ENCODE assay signal across 8 cellular contexts in genomic region chr1:85464497-85465098, GRCh38. TPM values are rescaled to one million over a fixed set of nuclear protein-coding genes. Genes with fewer than 3 reads are reported as not detected.
DNase-seq lines count a peak whose midpoint lies in the region; ATAC-seq, FAIRE-seq and TF ChIP-seq lines count a peak whose summit lies in the region.

No MANE protein-coding gene starts in this region.

- BruUV-seq in Calu3 (replicated peaks; lab: Mats Ljungman, UMichigan), result no TSS peak

- peak overlapping the region; percentile 92 for H3K9ac ChIP-seq in skeletal muscle satellite cell (ENCODE audit: low read depth, low read length)

- H3K27ac Mint-ChIP-seq in Calu3 (ENCODE audit: unreplicated experiment), result peak overlapping the region; percentile 74

- H3K4me1 ChIP-seq in RWPE2 (ENCODE audit: insufficient read depth, poor library complexity, severe bottlenecking), result peaks cover 8% of the 10 kb centered on the region
- peaks cover 32% of the 10 kb centered on the region for H3K4me1 ChIP-seq in skeletal muscle satellite cell (ENCODE audit: control insufficient read depth, insufficient read depth, low read length)

- ATAC-seq in GM19463 (IDR thresholded peaks at IDR 0.05; ENCODE audit: unreplicated experiment), result peak; percentile 61
- peak; percentile 69 for ATAC-seq in RWPE2 (ENCODE audit: low read depth)

- peaks cover 3% of the 10 kb centered on the region for H3K9me3 Mint-ChIP-seq in Calu3 (ENCODE audit: low read depth, unreplicated experiment)

- H3K36me3 Mint-ChIP-seq in Calu3 (ENCODE audit: insufficient read depth, unreplicated experiment), result peaks cover 59% of the 10 kb centered on the region

- peak; percentile 90 for FAIRE-seq in HTR-8/SVneo (lab: Jason Lieb, UNC)

- CTCF ChIA-PET in Calu3 (lab: Charles Lee), result interaction anchor here (0.6 to 1.3 kb wide), 2 partner anchors 121 to 1419 kb away, joined by 3 to 7 read pairs; no protein-coding TSS in a partner anchor

- DNase-seq in Calu3, result peak; percentile 86
- DNase-seq in HTR-8/SVneo (ENCODE audit: insufficient read length, low spot score), result peak; percentile 45
- DNase-seq in RWPE2 (ENCODE audit: low spot score), result peak; percentile 72
- DNase-seq in caudate nucleus (lab: John Stamatoyannopoulos, UW), result peak in 38 of 61 donors; percentile 9 to 73 (median 46)
- peak; percentile 76 for DNase-seq in iris pigment epithelial cell (ENCODE audit: low read depth)
- no peak for DNase-seq in NCI-H1048 (lab: John Stamatoyannopoulos, UW)

- no peaks in the 10 kb centered on the region for H3K36me3 ChIP-seq in RWPE2 (ENCODE audit: low read depth)
- peaks cover 3% of the 10 kb centered on the region for H3K36me3 ChIP-seq in skeletal muscle satellite cell (ENCODE audit: insufficient read depth, low read length)

- no peaks in the 10 kb centered on the region for H3K27me3 Mint-ChIP-seq in Calu3 (ENCODE audit: unreplicated experiment)

- peak overlapping the region; percentile 79 for H3K4me3 Mint-ChIP-seq in Calu3 (ENCODE audit: low read depth, unreplicated experiment)

- peak overlapping the region; percentile 50 for H3K27ac ChIP-seq in RWPE2 (ENCODE audit: poor library complexity, severe bottlenecking)
- peak overlapping the region; percentile 73 for H3K27ac ChIP-seq in caudate nucleus (ENCODE audit: low read depth, low read length)

- no peaks in the 10 kb centered on the region for H3K27me3 ChIP-seq in RWPE2 (ENCODE audit: insufficient read depth, poor library complexity, severe bottlenecking)
- H3K27me3 ChIP-seq in skeletal muscle satellite cell (ENCODE audit: control insufficient read depth, insufficient read depth, low read length), result no peaks in the 10 kb centered on the region

- H3K4me1 Mint-ChIP-seq in Calu3 (ENCODE audit: low read depth, unreplicated experiment), result peaks cover 34% of the 10 kb centered on the region

- TF ChIP-seq CTCF in Calu3 (IDR thresholded peaks at IDR 0.05; ENCODE audit: unreplicated experiment), result no peak
- no peak for TF ChIP-seq CTCF in RWPE2 (IDR thresholded peaks at IDR 0.05; ENCODE audit: poor library complexity, severe bottlenecking)

- peak overlapping the region; percentile 90 for H3K4me2 ChIP-seq in skeletal muscle satellite cell (ENCODE audit: low read length)

- intact Hi-C loops in Calu3 (cut with micrococcal nuclease; ENCODE audit: unreplicated experiment), result loop anchor here (5.0 kb wide), 4 partner anchors 118 to 157 kb away; partner anchors contain the start of gene CCN1

- no peaks in the 10 kb centered on the region for H3K9me3 ChIP-seq in RWPE2 (ENCODE audit: severe bottlenecking)
- no peaks in the 10 kb centered on the region for H3K9me3 ChIP-seq in skeletal muscle satellite cell (replicated peaks; ENCODE audit: low read length)

- peak overlapping the region; percentile 69 for H3K4me3 ChIP-seq in RWPE2 (ENCODE audit: severe bottlenecking)
- H3K4me3 ChIP-seq in skeletal muscle satellite cell (ENCODE audit: low read length), result peak overlapping the region; percentile 79

RNA-seq across cellular contexts. Expression of gene DDAH1, which starts 0.4 kb away (rescaled TPM):
- 84.1 and 98.7 TPM in 2 replicates for total RNA-seq in Calu3 (2022)
- total RNA-seq in skeletal muscle satellite cell (2012; rRNA removed), result 34.2 and 50.9 TPM in 2 replicates
